In the genomic region with DNA sequence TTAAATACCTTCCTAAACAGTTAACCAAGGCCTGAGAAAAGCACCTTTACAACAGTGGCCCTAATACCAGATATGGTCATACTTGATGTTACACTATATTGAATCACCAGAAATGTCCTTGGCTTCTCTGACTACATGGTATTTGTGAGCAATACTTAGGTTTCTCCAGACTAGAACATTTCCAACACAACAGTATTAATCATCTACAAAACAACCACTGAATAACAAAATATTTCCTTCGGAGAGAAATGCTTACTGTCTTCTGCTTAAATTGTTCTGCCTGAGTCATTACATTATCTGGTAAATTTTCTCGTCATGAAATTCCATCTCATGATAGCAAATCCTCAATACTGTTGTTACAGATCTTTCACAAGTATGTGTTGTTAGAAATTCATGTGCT, we compare ENCODE assay signal across 12 cellular contexts.
DNase-seq lines count a peak whose midpoint lies in the region; ATAC-seq and TF ChIP-seq lines count a peak whose summit lies in the region.
"Had no signal": no experiment of that assay in that cellular context is flagged by ENCODE, and none has a peak within 500 bp of the region (broad histone marks: within the 10 kb centered on the region; RNA-seq: fewer than 3 reads in every experiment).

No MANE protein-coding gene starts in this region.

- DNase-seq in Daoy (ENCODE audit: low read depth) (peak; percentile 48), NCI-H226 (peak; percentile 79), epidermal melanocyte (ENCODE audit: insufficient read length, low spot score) (peak; percentile 13), omental fat pad (ENCODE audit: low spot score) (no peak), MV-4-11 (lab: John Stamatoyannopoulos, UW) (no peak)
- DNase-seq: activated B cell treated with CpG ODN at 0.5 μM for 24 hours; activated naive CD4-positive, alpha-beta T cell treated with anti-CD3 and anti-CD28 coated beads, Interleukin-2, amount 50 U/mL, for 16 hours; NCI-H2029; stimulated activated CD4-positive, alpha-beta T cell treated with anti-CD3 and anti-CD28 coated beads, Interleukin-2, amount 100 ng/mL, for 48 hours had no signal

- no peak for TF ChIP-seq CTCF in omental fat pad (IDR thresholded peaks at IDR 0.05)

- ATAC-seq in omental fat pad (ENCODE audit: low FRiP score): peak; percentile 96
- ATAC-seq in GM19395 (IDR thresholded peaks at IDR 0.05; ENCODE audit: unreplicated experiment): no peak
- no peak for ATAC-seq in HG03175 (IDR thresholded peaks at IDR 0.05; ENCODE audit: unreplicated experiment)
- no peak for ATAC-seq in GM21619 (IDR thresholded peaks at IDR 0.05; ENCODE audit: unreplicated experiment)

Comparison
In these comparisons a context has a peak if more than half of its experiments do, and no peak if none do; other contexts are left out.
1. DNase-seq: peak in Daoy (single experiment), NCI-H226 (single experiment) and epidermal melanocyte (single experiment); none in omental fat pad (single experiment) and MV-4-11 (single experiment).